ENCODE assay signal across 12 cellular contexts in genomic region chr3:100954990-100955389, GRCh38. TPM values are rescaled to one million over a fixed set of nuclear protein-coding genes. Genes with fewer than 3 reads are reported as not detected.
DNase-seq lines count a peak whose midpoint lies in the region; ATAC-seq and TF ChIP-seq lines count a peak whose summit lies in the region.
"Had no signal": no experiment of that assay in that cellular context is flagged by ENCODE, and none has a peak within 500 bp of the region (broad histone marks: within the 10 kb centered on the region; RNA-seq: fewer than 3 reads in every experiment).

No MANE protein-coding gene starts in this region.

- H3K4me3 ChIP-seq in lower lobe of right lung (no peak overlapping the region), transverse colon (no peak overlapping the region)
- H3K4me3 ChIP-seq in CD8-positive, alpha-beta T cell (ENCODE audit: low read depth, low read length): no peak overlapping the region
- H3K4me3 ChIP-seq: SJSA1 had no signal

- in situ Hi-C loops in transverse colon (cut with MboI; ENCODE audit: low pct_ligation_motif_present in 1 of 4, low pct_unique_long_range_greater_than_20kb in 1 of 4, low sequenced_read_pairs in 3 of 4): no loop called here

- 20 to 38% methylated on average over 2 to 4 of the region's 4 CpGs for WGBS in transverse colon (ENCODE audit: low coverage in 1 of 2), 2 donors

- POLR2A ChIA-PET in CD8-positive, alpha-beta T cell (lab: Charles Lee): no interaction called here

- intact Hi-C loops in lower lobe of right lung (cut with DNase I): no loop called here
- intact Hi-C loops in transverse colon (cut with DNase I; ENCODE audit: low total_unique reads): no loop called here
- intact Hi-C loops in CD8-positive, alpha-beta T cell (cut with DNase I, micrococcal nuclease): no loop called here

- ATAC-seq in lower lobe of right lung: peak; percentile 76 to 83
- ATAC-seq in HG03460 (IDR thresholded peaks at IDR 0.05; ENCODE audit: unreplicated experiment): no peak
- ATAC-seq in CD8-positive, alpha-beta T cell: no peak
- no peak for ATAC-seq in GM19467 (IDR thresholded peaks at IDR 0.05; ENCODE audit: unreplicated experiment)
- ATAC-seq: activated CD8-positive, alpha-beta T cell treated with anti-CD3 and anti-CD28 coated beads for 36 hours; HCT116; natural killer cell treated with Interleukin-12 subunit alpha and Interleukin-12 subunit beta and Interleukin-15 and Interleukin-18, amount 100 ng/mL, for 72 hours had no signal

- H3K9me3 Mint-ChIP-seq in CD8-positive, alpha-beta T cell: peaks cover 10% of the 10 kb centered on the region

- H3K9me3 ChIP-seq in lower lobe of right lung (peaks cover 6% of the 10 kb centered on the region), transverse colon (peaks cover 0 to 9% of the 10 kb centered on the region in 2 donors)
- H3K9me3 ChIP-seq in CD8-positive, alpha-beta T cell (ENCODE audit: low read length): no peaks in the 10 kb centered on the region
- H3K9me3 ChIP-seq: SJSA1 had no signal

- H3K27me3 Mint-ChIP-seq in CD8-positive, alpha-beta T cell (ENCODE audit: low read depth): peaks cover 2% of the 10 kb centered on the region

- H3K36me3 ChIP-seq in lower lobe of right lung: no peaks in the 10 kb centered on the region
- H3K36me3 ChIP-seq in transverse colon: no peaks in the 10 kb centered on the region
- H3K36me3 ChIP-seq in CD8-positive, alpha-beta T cell (ENCODE audit: insufficient read depth, low read length): no peaks in the 10 kb centered on the region
- H3K36me3 ChIP-seq: SJSA1 had no signal

- H3K27ac Mint-ChIP-seq in CD8-positive, alpha-beta T cell: no peak overlapping the region
- H3K27ac Mint-ChIP-seq: activated CD8-positive, alpha-beta T cell treated with anti-CD3 and anti-CD28 coated beads for 36 hours; natural killer cell treated with Interleukin-12 subunit alpha and Interleukin-12 subunit beta and Interleukin-15 and Interleukin-18, amount 100 ng/mL, for 72 hours had no signal

- peak overlapping the region; percentile 44 for H3K27ac ChIP-seq in lower lobe of right lung
- H3K27ac ChIP-seq in transverse colon: peak overlapping the region; percentile 22 to 62 (median 34)
- H3K27ac ChIP-seq in CD8-positive, alpha-beta T cell (ENCODE audit: low read depth, low read length): no peak overlapping the region
- no peak overlapping the region for H3K27ac ChIP-seq in substantia nigra (ENCODE audit: low read depth, low read length, poor library complexity, severe bottlenecking)
- H3K27ac ChIP-seq: SJSA1 had no signal

- no peak overlapping the region for H3K4me3 Mint-ChIP-seq in CD8-positive, alpha-beta T cell
- H3K4me3 Mint-ChIP-seq: activated CD8-positive, alpha-beta T cell treated with anti-CD3 and anti-CD28 coated beads for 36 hours; natural killer cell treated with Interleukin-12 subunit alpha and Interleukin-12 subunit beta and Interleukin-15 and Interleukin-18, amount 100 ng/mL, for 72 hours had no signal

- peak; percentile 95 for DNase-seq in LHCN-M2 (ENCODE audit: low read depth)
- DNase-seq in dermis blood vessel endothelial cell: peak; percentile 44
- DNase-seq in lower lobe of right lung: no peak
- peak; percentile 14 for DNase-seq in transverse colon
- no peak for DNase-seq in CD8-positive, alpha-beta T cell
- no peak for DNase-seq in substantia nigra (lab: John Stamatoyannopoulos, UW)
- DNase-seq: activated CD8-positive, alpha-beta T cell treated with anti-CD3 and anti-CD28 coated beads for 36 hours had no signal

- H3K27me3 ChIP-seq in lower lobe of right lung (ENCODE audit: low read depth): no peaks in the 10 kb centered on the region
- H3K27me3 ChIP-seq in transverse colon: no peaks in the 10 kb centered on the region
- H3K27me3 ChIP-seq in CD8-positive, alpha-beta T cell (ENCODE audit: insufficient read depth, low read length): no peaks in the 10 kb centered on the region
- H3K27me3 ChIP-seq: SJSA1 had no signal

- no peaks in the 10 kb centered on the region for H3K36me3 Mint-ChIP-seq in CD8-positive, alpha-beta T cell
- H3K36me3 Mint-ChIP-seq: natural killer cell treated with Interleukin-12 subunit alpha and Interleukin-12 subunit beta and Interleukin-15 and Interleukin-18, amount 100 ng/mL, for 72 hours had no signal

- no peaks in the 10 kb centered on the region for H3K4me1 Mint-ChIP-seq in CD8-positive, alpha-beta T cell (ENCODE audit: low read depth)

- CTCF ChIA-PET in CD8-positive, alpha-beta T cell (lab: Charles Lee): no interaction called here

- no peak for TF ChIP-seq EP300 in transverse colon (IDR thresholded peaks at IDR 0.05; ENCODE audit: low read depth)

- H3K4me1 ChIP-seq in lower lobe of right lung: no peaks in the 10 kb centered on the region
- H3K4me1 ChIP-seq in transverse colon: peaks cover 0 to 6% (median 4%) of the 10 kb centered on the region in 4 donors
- H3K4me1 ChIP-seq in CD8-positive, alpha-beta T cell (ENCODE audit: insufficient read depth, low read length): no peaks in the 10 kb centered on the region
- H3K4me1 ChIP-seq: SJSA1 had no signal

- TF ChIP-seq CTCF in lower lobe of right lung (IDR thresholded peaks at IDR 0.05) (no peak), transverse colon (IDR thresholded peaks at IDR 0.05) (no peak)
- TF ChIP-seq CTCF in CD8-positive, alpha-beta T cell (IDR thresholded peaks at IDR 0.05): no peak

- TF ChIP-seq POLR2A in transverse colon (IDR thresholded peaks at IDR 0.05): no peak

RNA-seq across cellular contexts. Expression of gene ABI3BP, which starts 38.2 kb away (rescaled TPM):
- 20.5 and 31.9 TPM in 2 replicates for total RNA-seq in LHCN-M2 (2014; rRNA removed)
- 68.7 TPM for polyA plus RNA-seq in LHCN-M2 (2012)
- total RNA-seq in dermis blood vessel endothelial cell: 9.5 and 32.0 TPM in 2 replicates
- 108 TPM for total RNA-seq in lower lobe of right lung
- 10 to 100 TPM in 3 of 4 donors, 1 to 10 TPM in 1; 7.9 to 32.6 (median 17.6) TPM for total RNA-seq in transverse colon
- total RNA-seq in CD8-positive, alpha-beta T cell: not detected
- total RNA-seq: activated CD8-positive, alpha-beta T cell treated with anti-CD3 and anti-CD28 coated beads for 36 hours; natural killer cell treated with Interleukin-12 subunit alpha and Interleukin-12 subunit beta and Interleukin-15 and Interleukin-18, amount 100 ng/mL, for 72 hours had no signal

Comparison
In these comparisons a context has a peak if more than half of its experiments do, and no peak if none do; other contexts are left out.
1. DNase-seq: peak in LHCN-M2 (single experiment), dermis blood vessel endothelial cell (single experiment) and transverse colon (single experiment); none in lower lobe of right lung (single experiment), CD8-positive, alpha-beta T cell (0 of 7) and substantia nigra (0 of 49).
2. ATAC-seq: peak in lower lobe of right lung (2 of 2); none in HG03460 (single experiment), CD8-positive, alpha-beta T cell (single experiment) and GM19467 (single experiment).
3. H3K27ac ChIP-seq: peak in lower lobe of right lung (single experiment) and transverse colon (4 of 4); none in CD8-positive, alpha-beta T cell (single experiment) and substantia nigra (single experiment).
4. RNA of gene ABI3BP, which starts 38.2 kb away (total RNA-seq): 108 TPM in lower lobe of right lung (single experiment), 20.5 to 31.9 TPM in LHCN-M2, 7.9 to 32.6 TPM in transverse colon and 9.5 to 32.0 TPM in dermis blood vessel endothelial cell; not detected in CD8-positive, alpha-beta T cell; every median in the first group is over 4 times any median in the second.